ENCODE assay signal across 18 cellular contexts in the genomic region with DNA sequence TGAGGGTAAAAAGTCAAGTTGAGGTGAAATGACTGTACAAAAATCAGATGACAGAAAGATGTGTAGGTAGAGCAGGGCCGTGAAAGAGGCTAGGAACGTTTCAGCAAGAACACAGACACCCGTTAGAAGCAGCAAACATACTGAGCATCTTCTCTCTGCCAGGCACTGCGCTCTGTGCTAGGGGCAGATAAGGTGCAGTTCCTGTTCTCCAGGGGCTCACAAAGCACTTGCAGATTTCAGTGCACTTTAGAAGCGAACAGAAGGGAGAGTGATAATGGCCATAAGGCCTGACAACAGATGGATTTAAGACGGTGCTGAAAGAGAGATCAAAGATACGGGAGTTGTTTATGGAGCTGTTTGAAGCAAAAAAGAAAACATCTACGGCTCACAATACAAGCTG.
DNase-seq lines count a peak whose midpoint lies in the region; ATAC-seq, FAIRE-seq and TF ChIP-seq lines count a peak whose summit lies in the region.
"Had no signal": no experiment of that assay in that cellular context is flagged by ENCODE, and none has a peak within 500 bp of the region (broad histone marks: within the 10 kb centered on the region; RNA-seq: fewer than 3 reads in every experiment).

No MANE protein-coding gene starts in this region.

- BruUV-seq in GM12878 (replicated peaks; lab: Mats Ljungman, UMichigan), result no TSS peak

- no peaks in the 10 kb centered on the region for H3K36me3 Mint-ChIP-seq in neural progenitor cell

- peaks cover 6% of the 10 kb centered on the region for H3K27me3 Mint-ChIP-seq in neural progenitor cell (ENCODE audit: insufficient read depth, low read depth)

- in situ Hi-C loops in GM12878 (cut with MboI), result no loop called here

- intact Hi-C loops in GM12878 (cut with micrococcal nuclease; ENCODE audit: unreplicated experiment), result no loop called here

- no peak for TF ChIP-seq POLR2A in GM12878 (IDR thresholded peaks at IDR 0.05; ENCODE audit: low read depth, low read length)

- H3K27me3 ChIP-seq in GM12878 (replicated peaks in 1 of 2; ENCODE audit: control insufficient read depth in 2 of 2, insufficient read depth in 2 of 2, low read length in 1 of 2) (no peaks in the 10 kb centered on the region), neural progenitor cell (no peaks in the 10 kb centered on the region), BE2C (no peaks in the 10 kb centered on the region)
- H3K27me3 ChIP-seq: left lung had no signal

- H3K4me2 ChIP-seq in GM12878 (ENCODE audit: control insufficient read depth, insufficient read depth), result 0 out of 2 replicates have a peak overlapping the region, but pooled peaks have one; percentile 10
- no peak overlapping the region for H3K4me2 ChIP-seq in neural progenitor cell

- no peak for TF ChIP-seq CTCF in GM12878 (IDR thresholded peaks at IDR 0.05 in 2 of 3, conservative IDR thresholded peaks at IDR 0.05 in 1 of 3; ENCODE audit: control insufficient read depth in 2 of 3, extremely low read depth in 1 of 3, insufficient read depth in 1 of 3, low read depth in 3 of 3, low read length in 3 of 3)
- TF ChIP-seq CTCF in neural progenitor cell (IDR thresholded peaks at IDR 0.05), result no peak
- TF ChIP-seq CTCF in BE2C (IDR thresholded peaks at IDR 0.05; ENCODE audit: low read depth, low read length), result no peak

- peak overlapping the region; percentile 69 for H2AFZ ChIP-seq in GM12878 (ENCODE audit: control insufficient read depth, low read depth, low read length)
- peak overlapping the region; percentile 89 for H2AFZ ChIP-seq in neural progenitor cell (replicated peaks)
- H2AFZ ChIP-seq: parathyroid adenoma had no signal

- FAIRE-seq in GM12878 (lab: Jason Lieb, UNC), result peak; percentile 44
- FAIRE-seq: GM19239, RCC 7860 had no signal

- ATAC-seq in GM19395 (IDR thresholded peaks at IDR 0.05; ENCODE audit: unreplicated experiment) (peak; percentile 53), HG02885 (IDR thresholded peaks at IDR 0.05; ENCODE audit: poor library complexity, unreplicated experiment) (peak; percentile 59), GM12878 (no peak), GM21619 (IDR thresholded peaks at IDR 0.05; ENCODE audit: unreplicated experiment) (no peak)
- ATAC-seq: activated T-helper 17 cell treated with anti-CD3 and anti-CD28 coated beads, Interleukin-2, amount 50 U/mL, for 72 hours; left lung had no signal

- H3K9me3 Mint-ChIP-seq in neural progenitor cell, result no peaks in the 10 kb centered on the region
- H3K9me3 Mint-ChIP-seq: activated T-helper 17 cell treated with anti-CD3 and anti-CD28 coated beads, Interleukin-2, amount 50 U/mL, for 72 hours; endodermal cell had no signal

- H3K4me1 Mint-ChIP-seq in neural progenitor cell, result peaks cover 5% of the 10 kb centered on the region
- H3K4me1 Mint-ChIP-seq: B cell had no signal

- no peak overlapping the region for H3K4me3 Mint-ChIP-seq in neural progenitor cell
- H3K4me3 Mint-ChIP-seq: activated T-helper 17 cell treated with anti-CD3 and anti-CD28 coated beads, Interleukin-2, amount 50 U/mL, for 72 hours; B cell; endodermal cell had no signal

- H3K9ac ChIP-seq in GM12878 (ENCODE audit: control insufficient read depth, insufficient read depth, low read length), result no peak overlapping the region
- no peak overlapping the region for H3K9ac ChIP-seq in neural progenitor cell
- H3K9ac ChIP-seq: parathyroid adenoma had no signal

- H3K27ac Mint-ChIP-seq in neural progenitor cell, result no peak overlapping the region
- H3K27ac Mint-ChIP-seq: activated T-helper 17 cell treated with anti-CD3 and anti-CD28 coated beads, Interleukin-2, amount 50 U/mL, for 72 hours; B cell; endodermal cell had no signal

- no peak for TF ChIP-seq RAD21 in GM12878 (IDR thresholded peaks at IDR 0.05; ENCODE audit: insufficient read depth, low read depth, low read length)

- H3K79me2 ChIP-seq in GM12878 (ENCODE audit: control insufficient read depth, insufficient read depth, low read length), result no peaks in the 10 kb centered on the region
- no peaks in the 10 kb centered on the region for H3K79me2 ChIP-seq in neural progenitor cell (ENCODE audit: low read depth)
- H3K79me2 ChIP-seq: parathyroid adenoma had no signal

- CTCF ChIA-PET in GM12878 (lab: Yijun Ruan, JAX), result interaction anchor here (1.0 to 2.0 kb wide), 2 partner anchors 27 to 157 kb away, joined by 3 to 6 read pairs; no protein-coding TSS in a partner anchor

- SMC1A ChIA-PET in GM12878 (lab: Charles Lee; ENCODE audit: uncharacterized antibody, unreplicated experiment), result interaction anchor here (0.9 kb wide), 1 partner anchor 13 kb away, joined by 4 read pairs; no protein-coding TSS in a partner anchor

- H3K27ac ChIP-seq in GM12878 (ENCODE audit: control insufficient read depth, insufficient read depth) (no peak overlapping the region), neural progenitor cell (no peak overlapping the region)
- H3K27ac ChIP-seq: left lung, parathyroid adenoma, VCaP had no signal

- POLR2A ChIA-PET in GM12878 (lab: Charles Lee), result no interaction called here

- no peaks in the 10 kb centered on the region for H3K36me3 ChIP-seq in GM12878 (ENCODE audit: control insufficient read depth in 2 of 2, insufficient read depth in 2 of 2, low read length in 1 of 2)
- no peaks in the 10 kb centered on the region for H3K36me3 ChIP-seq in neural progenitor cell
- H3K36me3 ChIP-seq in BE2C, result no peaks in the 10 kb centered on the region
- H3K36me3 ChIP-seq: left lung had no signal

- DNase-seq in GM12878 (ENCODE audit: low read depth, low spot score) (no peak), neural progenitor cell (ENCODE audit: low spot score) (no peak), BE2C (no peak)
- no peak for DNase-seq in activated CD4-positive, alpha-beta T cell treated with anti-CD3 and anti-CD28 coated beads, Interleukin-2, amount 50 U/mL, for 1 hour
- DNase-seq: activated CD8-positive, alpha-beta memory T cell treated with anti-CD3 and anti-CD28 coated beads for 24 hours; endodermal cell; GF-D8; NCI-H187 treated with DMSO at 0.1 percent for 48 hours had no signal

- whole genome bisulfite sequencing in GM12878 (ENCODE audit: insufficient coverage, insufficient replicate concordance, low lambda C conversion rate, missing lambda C conversion rate), result 28% methylated on average over 8 of the region's 8 CpGs

- RAD21 ChIA-PET in GM12878 (lab: Charles Lee; ENCODE audit: unreplicated experiment), result no interaction called here

- H4K20me1 ChIP-seq in GM12878 (ENCODE audit: control insufficient read depth, insufficient read depth) (no peaks in the 10 kb centered on the region), neural progenitor cell (ENCODE audit: low read depth) (no peaks in the 10 kb centered on the region)

- no peak for TF ChIP-seq EP300 in GM12878 (IDR thresholded peaks at IDR 0.05; ENCODE audit: borderline replicate concordance in 1 of 2, control insufficient read depth in 1 of 2, low read depth in 2 of 2, low read length in 2 of 2)

- peaks cover 24% of the 10 kb centered on the region for H3K4me1 ChIP-seq in GM12878 (ENCODE audit: control insufficient read depth, insufficient read depth, low read length)
- H3K4me1 ChIP-seq in neural progenitor cell, result no peaks in the 10 kb centered on the region
- no peaks in the 10 kb centered on the region for H3K4me1 ChIP-seq in BE2C
- H3K4me1 ChIP-seq: left lung, parathyroid adenoma had no signal

- no peak overlapping the region for H3K4me3 ChIP-seq in GM12878
- H3K4me3 ChIP-seq in neural progenitor cell, result no peak overlapping the region
- no peak overlapping the region for H3K4me3 ChIP-seq in BE2C (ENCODE audit: low read depth, low read length)
- H3K4me3 ChIP-seq: left lung had no signal

- no peaks in the 10 kb centered on the region for H3F3A ChIP-seq in neural progenitor cell (ENCODE audit: low read depth)

- no peaks in the 10 kb centered on the region for H3K9me3 ChIP-seq in GM12878 (replicated peaks; ENCODE audit: control insufficient read depth, insufficient read depth, low read length)
- no peaks in the 10 kb centered on the region for H3K9me3 ChIP-seq in neural progenitor cell (ENCODE audit: low read depth)
- no peaks in the 10 kb centered on the region for H3K9me3 ChIP-seq in BE2C
- H3K9me3 ChIP-seq: left lung had no signal

TF ChIP-seq in GM12878, 131 proteins besides CTCF, POLR2A, EP300 and RAD21 (continues in another document):
- TF ChIP-seq SMAD5 (IDR thresholded peaks at IDR 0.05; ENCODE audit: low read depth) (no peak), GABPA (IDR thresholded peaks at IDR 0.05; ENCODE audit: low read depth) (no peak), BACH1 (IDR thresholded peaks at IDR 0.05; ENCODE audit: borderline replicate concordance) (no peak)
- TF ChIP-seq, protein P1, sequence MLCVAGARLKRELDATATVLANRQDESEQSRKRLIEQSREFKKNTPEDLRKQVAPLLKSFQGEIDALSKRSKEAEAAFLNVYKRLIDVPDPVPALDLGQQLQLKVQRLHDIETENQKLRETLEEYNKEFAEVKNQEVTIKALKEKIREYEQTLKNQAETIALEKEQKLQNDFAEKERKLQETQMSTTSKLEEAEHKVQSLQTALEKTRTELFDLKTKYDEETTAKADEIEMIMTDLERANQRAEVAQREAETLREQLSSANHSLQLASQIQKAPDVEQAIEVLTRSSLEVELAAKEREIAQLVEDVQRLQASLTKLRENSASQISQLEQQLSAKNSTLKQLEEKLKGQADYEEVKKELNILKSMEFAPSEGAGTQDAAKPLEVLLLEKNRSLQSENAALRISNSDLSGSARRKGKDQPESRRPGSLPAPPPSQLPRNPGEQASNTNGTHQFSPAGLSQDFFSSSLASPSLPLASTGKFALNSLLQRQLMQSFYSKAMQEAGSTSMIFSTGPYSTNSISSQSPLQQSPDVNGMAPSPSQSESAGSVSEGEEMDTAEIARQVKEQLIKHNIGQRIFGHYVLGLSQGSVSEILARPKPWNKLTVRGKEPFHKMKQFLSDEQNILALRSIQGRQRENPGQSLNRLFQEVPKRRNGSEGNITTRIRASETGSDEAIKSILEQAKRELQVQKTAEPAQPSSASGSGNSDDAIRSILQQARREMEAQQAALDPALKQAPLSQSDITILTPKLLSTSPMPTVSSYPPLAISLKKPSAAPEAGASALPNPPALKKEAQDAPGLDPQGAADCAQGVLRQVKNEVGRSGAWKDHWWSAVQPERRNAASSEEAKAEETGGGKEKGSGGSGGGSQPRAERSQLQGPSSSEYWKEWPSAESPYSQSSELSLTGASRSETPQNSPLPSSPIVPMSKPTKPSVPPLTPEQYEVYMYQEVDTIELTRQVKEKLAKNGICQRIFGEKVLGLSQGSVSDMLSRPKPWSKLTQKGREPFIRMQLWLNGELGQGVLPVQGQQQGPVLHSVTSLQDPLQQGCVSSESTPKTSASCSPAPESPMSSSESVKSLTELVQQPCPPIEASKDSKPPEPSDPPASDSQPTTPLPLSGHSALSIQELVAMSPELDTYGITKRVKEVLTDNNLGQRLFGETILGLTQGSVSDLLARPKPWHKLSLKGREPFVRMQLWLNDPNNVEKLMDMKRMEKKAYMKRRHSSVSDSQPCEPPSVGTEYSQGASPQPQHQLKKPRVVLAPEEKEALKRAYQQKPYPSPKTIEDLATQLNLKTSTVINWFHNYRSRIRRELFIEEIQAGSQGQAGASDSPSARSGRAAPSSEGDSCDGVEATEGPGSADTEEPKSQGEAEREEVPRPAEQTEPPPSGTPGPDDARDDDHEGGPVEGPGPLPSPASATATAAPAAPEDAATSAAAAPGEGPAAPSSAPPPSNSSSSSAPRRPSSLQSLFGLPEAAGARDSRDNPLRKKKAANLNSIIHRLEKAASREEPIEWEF (IDR thresholded peaks at IDR 0.05; ENCODE audit: insufficient replicate concordance, low read depth, low read length), result no peak

Comparison
In these comparisons a context has a peak if more than half of its experiments do, and no peak if none do; other contexts are left out.
1. ATAC-seq: peak in GM19395 (single experiment) and HG02885 (single experiment); none in GM12878 (single experiment) and GM21619 (single experiment).